2 cellular contexts compared by ENCODE assay signal in genomic region chr16:2856061-2856670, GRCh38.
TF ChIP-seq lines count a peak whose summit lies in the region.

No MANE protein-coding gene starts in this region.

TF ChIP-seq in HCT116, 20 proteins besides CTCF, POLR2A, EP300 and RAD21:
- no peak for TF ChIP-seq ZBTB33 (IDR thresholded peaks at IDR 0.05; ENCODE audit: extremely low read depth, insufficient replicate concordance, low read length)
- TF ChIP-seq TCF7L2 (IDR thresholded peaks at IDR 0.05; ENCODE audit: borderline replicate concordance, extremely low read depth, insufficient read depth, insufficient read length) = no peak
- TF ChIP-seq FOSL1 (IDR thresholded peaks at IDR 0.05; ENCODE audit: low read depth) = no peak
- no peak for TF ChIP-seq SRF (IDR thresholded peaks at IDR 0.05; ENCODE audit: low read depth)
- no peak for TF ChIP-seq ZFX (IDR thresholded peaks at IDR 0.05)

TF ChIP-seq in GM12878, 131 proteins besides CTCF, POLR2A, EP300 and RAD21:
- TF ChIP-seq POU2F2 (IDR thresholded peaks at IDR 0.05; ENCODE audit: borderline replicate concordance, low read depth, low read length) (no peak), PRDM15 (CRISPR knock-in tag; IDR thresholded peaks at IDR 0.05) (no peak), ZBTB33 (IDR thresholded peaks at IDR 0.05) (no peak), FOXM1 (IDR thresholded peaks at IDR 0.05; ENCODE audit: low read depth, low read length) (no peak), ZNF622 (IDR thresholded peaks at IDR 0.05) (no peak), SP1 (IDR thresholded peaks at IDR 0.05; ENCODE audit: low read depth, low read length) (no peak), ASH2L (IDR thresholded peaks at IDR 0.05; ENCODE audit: borderline replicate concordance, low read depth) (no peak), GABPA (IDR thresholded peaks at IDR 0.05; ENCODE audit: low read depth) (no peak), BACH1 (IDR thresholded peaks at IDR 0.05; ENCODE audit: borderline replicate concordance) (no peak), ESRRA (IDR thresholded peaks at IDR 0.05; ENCODE audit: low read length) (no peak), HSF1 (IDR thresholded peaks at IDR 0.05; ENCODE audit: low read depth, low read length) (no peak), ETV6 (conservative IDR thresholded peaks at IDR 0.05 in 1 of 2, IDR thresholded peaks at IDR 0.05 in 1 of 2; ENCODE audit: borderline replicate concordance in 1 of 2, low read depth in 1 of 2) (no peak), NFYA (IDR thresholded peaks at IDR 0.05; ENCODE audit: borderline replicate concordance, low read depth, low read length) (no peak), CBX5 (IDR thresholded peaks at IDR 0.05; ENCODE audit: low read depth) (no peak), USF2 (IDR thresholded peaks at IDR 0.05; ENCODE audit: borderline replicate concordance, low read depth, low read length) (no peak)
TF ChIP-seq in GM12878: peak in this region for 0.
